21 cellular contexts compared by ENCODE assay signal in the genomic region with DNA sequence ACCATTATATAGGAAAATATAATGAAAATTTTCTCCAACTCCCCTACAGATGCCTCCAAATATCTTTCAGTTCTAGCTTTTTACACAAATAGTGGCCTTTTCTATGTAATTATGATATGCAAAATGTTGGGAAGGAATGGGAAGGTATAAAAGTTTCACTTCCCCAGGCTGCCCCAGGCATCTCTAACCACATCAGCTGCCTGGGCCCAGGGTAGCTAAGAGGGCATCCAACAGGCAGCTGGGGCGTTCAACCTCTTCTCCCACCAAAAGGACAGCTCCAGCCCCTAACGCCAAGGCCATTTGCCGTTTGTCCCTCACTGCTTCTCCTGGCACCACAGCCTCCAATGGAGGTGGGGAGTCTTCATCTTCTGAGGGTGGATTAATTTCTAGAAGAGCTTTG.
"Had no signal": no experiment of that assay in that cellular context is flagged by ENCODE, and none has a peak within 500 bp of the region (broad histone marks: within the 10 kb centered on the region; RNA-seq: fewer than 3 reads in every experiment).

No MANE protein-coding gene starts in this region.

- H3K9ac ChIP-seq: parathyroid adenoma had no signal

- H3K4me3 ChIP-seq: cardiac muscle cell, suprapubic skin, transverse colon had no signal

- DNase-seq: activated CD4-positive, alpha-beta memory T cell treated with anti-CD3 and anti-CD28 coated beads for 36 hours; activated CD4-positive, alpha-beta T cell treated with anti-CD3 and anti-CD28 coated beads for 36 hours; activated naive CD4-positive, alpha-beta T cell; activated naive CD8-positive, alpha-beta T cell treated with anti-CD3 and anti-CD28 coated beads for 36 hours; activated T-cell treated with anti-CD3 and anti-CD28 coated beads for 4 hours; amniotic stem cell; dermis blood vessel endothelial cell; effector memory CD4-positive, alpha-beta T cell; esophagus squamous epithelium; left cardiac atrium; stimulated activated CD4-positive, alpha-beta T cell treated with anti-CD3 and anti-CD28 coated beads, Interleukin-4, amount 100 ng/mL, for 1 hour; stimulated activated naive CD8-positive, alpha-beta T cell treated with anti-CD3 and anti-CD28 coated beads, Interleukin-15, amount 100 ng/mL, for 72 hours; transverse colon had no signal

- H3K79me2 ChIP-seq: parathyroid adenoma had no signal

- H3K9me3 Mint-ChIP-seq: activated CD4-positive, alpha-beta memory T cell treated with anti-CD3 and anti-CD28 coated beads for 36 hours; activated naive CD8-positive, alpha-beta T cell treated with anti-CD3 and anti-CD28 coated beads for 36 hours; activated T-helper 1 cell treated with anti-CD3 and anti-CD28 coated beads, Interleukin-12 subunit alpha, Interleukin-12 subunit beta, Interleukin-2, Interleukin-4 antibody, amounts not matched to agents 30 ng/mL and 10 ng/mL and 1 ng/mL, durations not matched to agents 14 hours and 24 hours and 36 hours; nephron; stimulated activated naive CD8-positive, alpha-beta T cell treated with anti-CD3 and anti-CD28 coated beads, Interleukin-15, amount 100 ng/mL, for 72 hours had no signal

- H3K9me3 ChIP-seq: esophagus squamous epithelium, suprapubic skin, transverse colon, vagina had no signal

- H3K27me3 ChIP-seq: cardiac muscle cell, vagina had no signal

- H3K4me1 ChIP-seq: parathyroid adenoma had no signal

- FAIRE-seq: TTC549 had no signal

- H3K4me3 Mint-ChIP-seq: activated CD4-positive, alpha-beta memory T cell treated with anti-CD3 and anti-CD28 coated beads for 36 hours; activated CD4-positive, alpha-beta T cell treated with anti-CD3 and anti-CD28 coated beads for 36 hours; activated naive CD8-positive, alpha-beta T cell treated with anti-CD3 and anti-CD28 coated beads for 36 hours; activated T-helper 1 cell treated with anti-CD3 and anti-CD28 coated beads, Interleukin-12 subunit alpha, Interleukin-12 subunit beta, Interleukin-2, Interleukin-4 antibody, amounts not matched to agents 30 ng/mL and 10 ng/mL and 1 ng/mL, durations not matched to agents 14 hours and 24 hours and 36 hours; stimulated activated naive CD8-positive, alpha-beta T cell treated with anti-CD3 and anti-CD28 coated beads, Interleukin-15, amount 100 ng/mL, for 72 hours had no signal

- H3K27ac ChIP-seq: cardiac muscle cell, esophagus squamous epithelium, parathyroid adenoma, suprapubic skin, transverse colon, vagina had no signal

- H3K36me3 Mint-ChIP-seq: activated CD4-positive, alpha-beta memory T cell treated with anti-CD3 and anti-CD28 coated beads for 36 hours; activated naive CD8-positive, alpha-beta T cell treated with anti-CD3 and anti-CD28 coated beads for 36 hours had no signal

- H3K36me3 ChIP-seq: cardiac muscle cell, esophagus squamous epithelium, suprapubic skin, transverse colon, vagina had no signal

- H3K27ac Mint-ChIP-seq: activated CD4-positive, alpha-beta memory T cell treated with anti-CD3 and anti-CD28 coated beads for 36 hours; activated CD4-positive, alpha-beta T cell treated with anti-CD3 and anti-CD28 coated beads for 36 hours; activated naive CD8-positive, alpha-beta T cell treated with anti-CD3 and anti-CD28 coated beads for 36 hours; activated T-helper 1 cell treated with anti-CD3 and anti-CD28 coated beads, Interleukin-12 subunit alpha, Interleukin-12 subunit beta, Interleukin-2, Interleukin-4 antibody, amounts not matched to agents 30 ng/mL and 10 ng/mL and 1 ng/mL, durations not matched to agents 14 hours and 24 hours and 36 hours; stimulated activated naive CD8-positive, alpha-beta T cell treated with anti-CD3 and anti-CD28 coated beads, Interleukin-15, amount 100 ng/mL, for 72 hours; WTC11 had no signal
